Comparison of ENCODE assay signal across 8 cellular contexts in the genomic region with DNA sequence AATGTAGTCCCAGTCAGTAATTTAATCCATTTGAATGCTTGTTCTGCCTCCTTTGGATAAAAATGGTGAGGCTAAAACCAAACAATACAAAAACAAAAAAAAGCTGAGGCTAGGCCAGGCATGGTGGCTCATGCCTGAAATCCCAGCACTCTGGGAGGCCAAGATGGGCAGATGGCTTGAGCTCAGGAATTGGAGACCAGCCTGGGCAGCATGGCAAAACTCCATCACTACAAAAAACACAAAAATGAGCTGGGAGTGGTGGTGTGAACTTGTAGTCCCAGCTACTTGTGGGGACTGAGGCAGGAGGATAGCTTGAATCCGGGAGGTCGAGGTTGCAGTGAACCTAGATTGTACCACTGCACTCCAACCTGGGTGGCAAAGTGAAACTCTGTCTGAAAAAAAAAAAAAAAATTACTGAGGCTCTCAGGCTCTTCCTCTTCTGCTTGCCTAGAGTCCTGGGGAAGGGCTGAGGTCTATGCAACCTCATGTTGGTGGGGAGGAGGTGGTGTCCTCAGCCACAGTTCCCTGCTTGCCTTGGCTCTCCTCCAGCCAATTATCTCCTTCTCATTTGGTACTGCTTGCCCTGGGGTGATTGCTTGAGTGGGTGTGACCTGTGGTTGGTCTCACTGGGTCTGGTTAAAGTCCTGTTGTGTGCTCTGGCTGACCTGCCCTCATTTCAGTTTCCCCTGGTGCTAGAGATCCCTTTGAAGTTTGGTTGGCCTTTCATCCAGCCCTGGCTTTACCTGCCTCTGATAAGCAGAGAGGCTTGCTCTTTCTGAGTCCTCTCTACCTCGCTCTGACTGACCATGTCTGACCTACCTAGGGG. TPM values are rescaled to one million over a fixed set of nuclear protein-coding genes. Genes with fewer than 3 reads are reported as not detected.
A peak's percentile ranks its signal among the peaks of the same experiment; 100 is the strongest.
DNase-seq lines count a peak whose midpoint lies in the region; ATAC-seq and TF ChIP-seq lines count a peak whose summit lies in the region.

No MANE protein-coding gene starts in this region.

- no peaks in the 10 kb centered on the region for H3K9me3 ChIP-seq in thyroid gland

- H3K36me3 ChIP-seq in thyroid gland: no peaks in the 10 kb centered on the region

- TF ChIP-seq CTCF in thyroid gland (IDR thresholded peaks at IDR 0.05): no peak

- peak; percentile 30 for DNase-seq in activated gamma-delta T cell treated with Interleukin-2 at 50 U/mL for 16 hours
- no peak for DNase-seq in activated gamma-delta T cell (lab: John Stamatoyannopoulos, UW)
- DNase-seq in NCI-H226: peak; percentile 39
- peak; percentile 95 for DNase-seq in erythroblast (lab: John Stamatoyannopoulos, UW)
- no peak for DNase-seq in D341Med (ENCODE audit: low spot score)
- DNase-seq in DMS153 treated with DMSO at 0.1 percent for 48 hours (lab: John Stamatoyannopoulos, UW; ENCODE audit: unreplicated experiment): no peak
- no peak for DNase-seq in thyroid gland

- intact Hi-C loops in thyroid gland (cut with DNase I): no loop called here

- H3K27ac ChIP-seq in thyroid gland: no peak overlapping the region

- no peaks in the 10 kb centered on the region for H3K4me1 ChIP-seq in thyroid gland

- TF ChIP-seq POLR2A in erythroblast (IDR thresholded peaks at IDR 0.05; ENCODE audit: low read length): peak; percentile 51
- TF ChIP-seq POLR2A in thyroid gland (IDR thresholded peaks at IDR 0.05): no peak

- WGBS in thyroid gland, 2 donors: 79 to 94% methylated on average over 3 of the region's 3 CpGs

- no peaks in the 10 kb centered on the region for H3K27me3 ChIP-seq in thyroid gland

- ATAC-seq in HG02798 (IDR thresholded peaks at IDR 0.05; ENCODE audit: poor library complexity, unreplicated experiment): peak; percentile 83

- H3K4me3 ChIP-seq in thyroid gland (replicated peaks in 1 of 3): no peak overlapping the region

RNA-seq across cellular contexts. Expression of a gene that starts 20.9 kb away (rescaled TPM):
- total RNA-seq in thyroid gland: 10 to 100 TPM; 34.5 to 92.7 (median 67.0) TPM

Comparison
In these comparisons a context has a peak if more than half of its experiments do, and no peak if none do; other contexts are left out.
1. DNase-seq: peak in activated gamma-delta T cell treated with Interleukin-2 at 50 U/mL for 16 hours (single experiment), NCI-H226 (single experiment) and erythroblast (2 of 2); none in activated gamma-delta T cell (single experiment), D341Med (single experiment), DMS153 treated with DMSO at 0.1 percent for 48 hours (single experiment) and thyroid gland (0 of 2).